In the genomic region with DNA sequence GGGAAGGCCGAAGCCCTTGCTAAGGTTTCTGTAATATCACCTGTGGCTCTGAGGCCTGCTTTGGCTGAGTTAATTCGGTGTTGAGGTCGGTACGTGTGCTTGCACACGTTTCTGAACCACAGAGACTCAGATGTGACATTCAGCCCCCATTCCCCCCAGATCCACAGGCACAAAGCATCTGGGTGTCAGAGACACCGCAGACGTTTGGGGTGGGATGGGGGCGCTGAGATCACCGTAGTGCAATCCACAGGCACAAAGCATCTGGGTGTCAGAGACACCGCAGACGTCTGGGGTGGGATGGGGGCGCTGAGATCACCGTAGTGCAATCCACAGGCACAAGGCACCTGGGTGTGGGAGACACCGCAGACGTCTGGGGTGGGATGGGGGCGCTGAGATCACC, we compare ENCODE assay signal across 1 cellular context. TPM values are rescaled to one million over a fixed set of nuclear protein-coding genes. Genes with fewer than 3 reads are reported as not detected.
"Had no signal": no experiment of that assay in that cellular context is flagged by ENCODE, and none has a peak within 500 bp of the region (broad histone marks: within the 10 kb centered on the region; RNA-seq: fewer than 3 reads in every experiment).

No MANE protein-coding gene starts in this region.

RNA-seq across cellular contexts. Expression of gene DOC2B, which starts 19.8 kb away (rescaled TPM):
- total RNA-seq: SJSA1 had no signal
